ENCODE assay signal across 16 cellular contexts in the genomic region with DNA sequence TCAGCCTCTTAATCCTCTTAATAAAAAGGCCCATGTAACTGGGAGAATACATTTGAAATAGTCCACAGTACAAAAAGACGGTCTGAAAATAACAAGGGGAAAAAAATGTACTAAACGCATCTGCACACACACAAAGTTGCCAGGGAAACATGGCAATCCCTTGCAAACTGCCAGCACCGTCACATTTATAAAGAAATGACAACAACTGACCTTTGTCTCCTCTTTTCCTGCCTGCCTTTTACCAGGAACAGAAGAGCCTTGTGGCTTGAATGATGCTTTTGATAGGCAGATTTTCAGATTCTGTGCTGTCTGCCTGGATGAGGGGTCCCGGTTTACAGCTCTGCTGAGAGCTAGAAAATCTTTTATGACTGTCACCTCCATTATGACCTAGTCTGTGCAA.
"Had no signal": no experiment of that assay in that cellular context is flagged by ENCODE, and none has a peak within 500 bp of the region (broad histone marks: within the 10 kb centered on the region; RNA-seq: fewer than 3 reads in every experiment).

No MANE protein-coding gene starts in this region.

- H3K4me3 ChIP-seq: adrenal gland, left ventricle myocardium inferior, prostate gland, right lobe of liver, spleen, transverse colon had no signal

- DNase-seq: activated CD4-positive, alpha-beta T cell treated with anti-CD3 and anti-CD28 coated beads for 48 hours; activated CD8-positive, alpha-beta memory T cell treated with anti-CD3 and anti-CD28 coated beads for 24 hours; activated naive CD4-positive, alpha-beta T cell treated with anti-CD3 and anti-CD28 coated beads, Interleukin-2, amount 50 U/mL, for 16 hours; adrenal gland; caudate nucleus; cortex of kidney; glutamatergic neuron; left ventricle myocardium inferior; right lobe of liver; spleen; stimulated activated CD4-positive, alpha-beta T cell treated with anti-CD3 and anti-CD28 coated beads, Interleukin-2, amount 100 ng/mL, for 24 hours; stimulated activated naive B cell treated with anti-CD40 and anti-IgM and Interleukin-4, amounts not matched to agents 10 μg/mL and 1 μg/mL and 100 μg/mL, for 72 hours; transverse colon had no signal

- H3K27ac ChIP-seq: adrenal gland, left ventricle myocardium inferior, prostate gland, right lobe of liver, spleen, transverse colon had no signal

- H3K36me3 Mint-ChIP-seq: stimulated activated naive B cell treated with anti-CD40 and anti-IgM and Interleukin-4, amounts not matched to agents 10 μg/mL and 1 μg/mL and 100 μg/mL, for 72 hours had no signal

- H3K4me1 ChIP-seq: adrenal gland, left ventricle myocardium inferior, prostate gland, right lobe of liver, spleen, transverse colon had no signal

- H3K27ac Mint-ChIP-seq: activated T-helper 2 cell treated with anti-CD3 and anti-CD28 coated beads, Interferon-gamma antibody, Interleukin-2, Interleukin-4, amounts not matched to agents 10 μg/mL and 5 μg/mL and 100 μg/mL, durations not matched to agents 14 hours and 24 hours and 36 hours; stimulated activated naive B cell treated with anti-CD40 and anti-IgM and Interleukin-4, amounts not matched to agents 10 μg/mL and 1 μg/mL and 100 μg/mL, for 72 hours had no signal

- H3K36me3 ChIP-seq: adrenal gland, left ventricle myocardium inferior, prostate gland, right lobe of liver, spleen, transverse colon had no signal

- H3K9me3 ChIP-seq: prostate gland, right lobe of liver, transverse colon had no signal

- H3K27me3 ChIP-seq: adrenal gland, right lobe of liver had no signal

- ATAC-seq: right lobe of liver; SK-N-SH treated with all-trans-retinoic acid at 6 μM for 48 hours; stimulated activated naive B cell treated with anti-CD40 and anti-IgM and Interleukin-4, amounts not matched to agents 10 μg/mL and 1 μg/mL and 100 μg/mL, for 72 hours had no signal

- H3K4me3 Mint-ChIP-seq: stimulated activated naive B cell treated with anti-CD40 and anti-IgM and Interleukin-4, amounts not matched to agents 10 μg/mL and 1 μg/mL and 100 μg/mL, for 72 hours had no signal

- H3K4me1 Mint-ChIP-seq: stimulated activated naive B cell treated with anti-CD40 and anti-IgM and Interleukin-4, amounts not matched to agents 10 μg/mL and 1 μg/mL and 100 μg/mL, for 72 hours had no signal
